22 cellular contexts compared by ENCODE assay signal in genomic region chr4:119518915-119519410, GRCh38.
DNase-seq lines count a peak whose midpoint lies in the region; ATAC-seq and TF ChIP-seq lines count a peak whose summit lies in the region.
"Had no signal": no experiment of that assay in that cellular context is flagged by ENCODE, and none has a peak within 500 bp of the region (broad histone marks: within the 10 kb centered on the region; RNA-seq: fewer than 3 reads in every experiment).

No MANE protein-coding gene starts in this region.

- no peaks in the 10 kb centered on the region for H3K79me2 ChIP-seq in osteoblast (ENCODE audit: insufficient read depth, low read length)

- intact Hi-C loops in heart right ventricle (cut with DNase I) (no loop called here), upper lobe of right lung (cut with DNase I) (no loop called here), Calu3 (cut with micrococcal nuclease; ENCODE audit: unreplicated experiment) (no loop called here)

- H3K36me3 ChIP-seq in heart right ventricle (peaks cover 0 to 100% (median 27%) of the 10 kb centered on the region in 9 donors), right atrium auricular region (peaks cover 9% of the 10 kb centered on the region), brain microvascular endothelial cell (replicated peaks) (peaks cover 3% of the 10 kb centered on the region), osteoblast (ENCODE audit: insufficient read depth, low read length) (peaks cover 70% of the 10 kb centered on the region), upper lobe of right lung (peaks cover 73% of the 10 kb centered on the region)

- peaks cover 0 to 37% (median 12%) of the 10 kb centered on the region in 9 donors for H3K4me1 ChIP-seq in heart right ventricle
- peaks cover 0 to 15% of the 10 kb centered on the region in 2 donors for H3K4me1 ChIP-seq in right atrium auricular region
- peaks cover 16% of the 10 kb centered on the region for H3K4me1 ChIP-seq in osteoblast (ENCODE audit: insufficient read depth, low read length)
- peaks cover 7% of the 10 kb centered on the region for H3K4me1 ChIP-seq in upper lobe of right lung
- H3K4me1 ChIP-seq: BE2C had no signal

- TF ChIP-seq CTCF in heart right ventricle (IDR thresholded peaks at IDR 0.05) (no peak), right atrium auricular region (IDR thresholded peaks at IDR 0.05) (no peak), brain microvascular endothelial cell (IDR thresholded peaks at IDR 0.05; ENCODE audit: low read depth, low read length, missing control alignments) (no peak), osteoblast (IDR thresholded peaks at IDR 0.05; ENCODE audit: extremely low read depth, low read depth, low read length) (no peak), upper lobe of right lung (IDR thresholded peaks at IDR 0.05) (no peak), endothelial cell (IDR thresholded peaks at IDR 0.05; ENCODE audit: unreplicated experiment) (no peak), Calu3 (IDR thresholded peaks at IDR 0.05; ENCODE audit: unreplicated experiment) (no peak)

- 78 to 81% methylated on average over 3 of the region's 3 CpGs for WGBS in heart right ventricle, 2 donors

- peaks cover 6% of the 10 kb centered on the region for H3K4me1 Mint-ChIP-seq in endothelial cell (ENCODE audit: unreplicated experiment)
- no peaks in the 10 kb centered on the region for H3K4me1 Mint-ChIP-seq in Calu3 (ENCODE audit: low read depth, unreplicated experiment)
- H3K4me1 Mint-ChIP-seq: CD4-positive, CD25-positive, alpha-beta regulatory T cell had no signal

- no peak overlapping the region for H3K4me2 ChIP-seq in osteoblast (ENCODE audit: insufficient read depth, low read length)
- H3K4me2 ChIP-seq: PC-9 had no signal

- no peak overlapping the region for H3K4me3 Mint-ChIP-seq in endothelial cell (ENCODE audit: unreplicated experiment)
- no peak overlapping the region for H3K4me3 Mint-ChIP-seq in Calu3 (ENCODE audit: low read depth, unreplicated experiment)
- H3K4me3 Mint-ChIP-seq: CD4-positive, CD25-positive, alpha-beta regulatory T cell had no signal

- CTCF ChIA-PET in Calu3 (lab: Charles Lee), result no interaction called here

- H3K27me3 Mint-ChIP-seq in endothelial cell (ENCODE audit: unreplicated experiment) (no peaks in the 10 kb centered on the region), Calu3 (ENCODE audit: unreplicated experiment) (no peaks in the 10 kb centered on the region)
- H3K27me3 Mint-ChIP-seq: CD4-positive, CD25-positive, alpha-beta regulatory T cell had no signal

- no peak for DNase-seq in heart right ventricle
- DNase-seq in right atrium auricular region (ENCODE audit: low spot score), result no peak
- DNase-seq in brain microvascular endothelial cell, result no peak
- no peak for DNase-seq in osteoblast (ENCODE audit: insufficient read length, low spot score, missing footprints)
- no peak for DNase-seq in upper lobe of right lung
- no peak for DNase-seq in activated effector memory CD4-positive, alpha-beta T cell treated with anti-CD3 and anti-CD28 coated beads, Interleukin-2, amount 50 U/mL, for 16 hours
- no peak for DNase-seq in endothelial cell (ENCODE audit: low spot score)
- no peak for DNase-seq in Calu3
- DNase-seq: BE2C; CD4-positive, CD25-positive, alpha-beta regulatory T cell; COR-L47; DMS153; GDM1; GOT3; KG1; MV-4-11; NCI-H187 treated with DMSO at 0.1 percent for 48 hours; NCI-H2227 treated with DMSO at 0.1 percent for 48 hours; NCI-H524; NCI-H82; PC-9 had no signal

- H3K27ac Mint-ChIP-seq in endothelial cell (ENCODE audit: unreplicated experiment) (no peak overlapping the region), Calu3 (ENCODE audit: unreplicated experiment) (no peak overlapping the region)
- H3K27ac Mint-ChIP-seq: CD4-positive, CD25-positive, alpha-beta regulatory T cell had no signal

- H3K4me3 ChIP-seq in heart right ventricle (no peak overlapping the region), right atrium auricular region (no peak overlapping the region), brain microvascular endothelial cell (ENCODE audit: low read depth, low read length) (no peak overlapping the region), osteoblast (ENCODE audit: insufficient read depth, low read length) (no peak overlapping the region), upper lobe of right lung (no peak overlapping the region)
- H3K4me3 ChIP-seq: PC-9 had no signal

- H3K36me3 Mint-ChIP-seq in endothelial cell (ENCODE audit: low read depth, unreplicated experiment), result peaks cover 2% of the 10 kb centered on the region
- H3K36me3 Mint-ChIP-seq in Calu3 (ENCODE audit: insufficient read depth, unreplicated experiment), result peaks cover 14% of the 10 kb centered on the region

- H3K27ac ChIP-seq in heart right ventricle, result peak overlapping the region in 9 of 10 donors; percentile 7 to 73 (median 51)
- no peak overlapping the region for H3K27ac ChIP-seq in right atrium auricular region
- H3K27ac ChIP-seq in brain microvascular endothelial cell, result peak overlapping the region; percentile 92
- peak overlapping the region; percentile 90 for H3K27ac ChIP-seq in osteoblast (ENCODE audit: low read depth, low read length)
- peak overlapping the region; percentile 28 for H3K27ac ChIP-seq in upper lobe of right lung
- H3K27ac ChIP-seq: PC-9, RWPE1 had no signal

- no peaks in the 10 kb centered on the region for H3K9me3 Mint-ChIP-seq in endothelial cell (ENCODE audit: unreplicated experiment)
- H3K9me3 Mint-ChIP-seq in Calu3 (ENCODE audit: low read depth, unreplicated experiment), result no peaks in the 10 kb centered on the region
- H3K9me3 Mint-ChIP-seq: CD4-positive, CD25-positive, alpha-beta regulatory T cell had no signal

- H3K9me3 ChIP-seq in heart right ventricle (no peaks in the 10 kb centered on the region), right atrium auricular region (no peaks in the 10 kb centered on the region), osteoblast (ENCODE audit: low read depth, low read length) (no peaks in the 10 kb centered on the region), upper lobe of right lung (no peaks in the 10 kb centered on the region)
- H3K9me3 ChIP-seq: BE2C had no signal

- no peak overlapping the region for H2AFZ ChIP-seq in osteoblast (ENCODE audit: low read length)
- H2AFZ ChIP-seq: PC-9 had no signal

- BruUV-seq in Calu3 (replicated peaks; lab: Mats Ljungman, UMichigan), result no TSS peak

- ATAC-seq in heart right ventricle (no peak), upper lobe of right lung (no peak)

- no peaks in the 10 kb centered on the region for H3K27me3 ChIP-seq in heart right ventricle
- H3K27me3 ChIP-seq in right atrium auricular region, result no peaks in the 10 kb centered on the region
- H3K27me3 ChIP-seq in brain microvascular endothelial cell (replicated peaks), result no peaks in the 10 kb centered on the region
- H3K27me3 ChIP-seq in osteoblast (ENCODE audit: insufficient read depth, low read length), result no peaks in the 10 kb centered on the region
- no peaks in the 10 kb centered on the region for H3K27me3 ChIP-seq in upper lobe of right lung
- H3K27me3 ChIP-seq: BE2C had no signal

- in situ Hi-C loops in brain microvascular endothelial cell (cut with HindIII; ENCODE audit: low pct_ligation_motif_present, low sequenced_read_pairs), result no loop called here

- no peaks in the 10 kb centered on the region for H4K20me1 ChIP-seq in osteoblast (ENCODE audit: insufficient read depth, low read length)

Comparison
In these comparisons a context has a peak if more than half of its experiments do, and no peak if none do; other contexts are left out.
1. H3K27ac ChIP-seq: peak in heart right ventricle (9 of 10), brain microvascular endothelial cell (single experiment), osteoblast (single experiment) and upper lobe of right lung (single experiment); none in right atrium auricular region (0 of 2).